ENCODE assay signal across 15 cellular contexts in the genomic region with DNA sequence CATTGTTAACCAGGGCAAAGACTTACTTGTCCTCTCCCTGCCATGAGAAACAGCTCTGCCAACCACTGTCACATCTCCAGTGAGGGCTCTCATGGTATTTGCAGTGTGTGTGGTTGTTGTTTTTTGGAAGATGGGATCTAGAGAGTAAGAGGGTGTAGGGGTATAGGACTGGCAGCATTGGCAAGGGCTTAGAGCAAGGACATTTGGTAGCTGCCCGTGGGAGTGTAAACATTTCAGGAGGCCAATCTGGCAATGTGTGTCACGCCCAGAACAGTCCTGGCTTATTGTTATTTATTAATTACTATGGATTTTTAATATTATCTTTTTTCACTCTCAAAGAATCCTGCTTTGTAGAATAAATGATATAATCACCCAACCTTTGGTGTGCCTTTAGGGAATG.
DNase-seq lines count a peak whose midpoint lies in the region; ATAC-seq and TF ChIP-seq lines count a peak whose summit lies in the region.
"Had no signal": no experiment of that assay in that cellular context is flagged by ENCODE, and none has a peak within 500 bp of the region (broad histone marks: within the 10 kb centered on the region; RNA-seq: fewer than 3 reads in every experiment).

No MANE protein-coding gene starts in this region.

- H2BK5ac ChIP-seq in neuronal stem cell (ENCODE audit: low read length): no peak overlapping the region

- DNase-seq in medulla oblongata (ENCODE audit: extremely low spot score) (peak; percentile 27), neuronal stem cell (ENCODE audit: low spot score) (no peak)
- DNase-seq in stimulated activated naive CD4-positive, alpha-beta T cell treated with Interleukin-2 at 50 U/mL for 16 hours (lab: John Stamatoyannopoulos, UW): no peak
- DNase-seq: activated CD4-positive, alpha-beta T cell treated with anti-CD3 and anti-CD28 coated beads, Interleukin-2, amount 50 U/mL, for 48 hours; DMS53; mesendoderm; NCI-H2081 treated with DMSO at 0.1 percent for 48 hours; right cardiac atrium had no signal

- H3K27me3 ChIP-seq in OCI-LY3 (ENCODE audit: low read depth, low read length): no peaks in the 10 kb centered on the region
- no peaks in the 10 kb centered on the region for H3K27me3 ChIP-seq in neuronal stem cell (ENCODE audit: control insufficient read depth in 3 of 3, insufficient read depth in 3 of 3, low read depth in 1 of 3, low read length in 3 of 3)
- H3K27me3 ChIP-seq: neutrophil had no signal

- no peak overlapping the region for H3K18ac ChIP-seq in neuronal stem cell (ENCODE audit: low read length)

- H3K27ac ChIP-seq in OCI-LY3 (ENCODE audit: low read length) (no peak overlapping the region), neuronal stem cell (replicated peaks; ENCODE audit: low read length) (no peak overlapping the region)
- H3K27ac ChIP-seq: neutrophil had no signal

- no peak overlapping the region for H3K4ac ChIP-seq in neuronal stem cell (ENCODE audit: low read length)

- no peak overlapping the region for H2AK5ac ChIP-seq in neuronal stem cell (ENCODE audit: low read depth, low read length)

- no peak overlapping the region for H3K4me3 ChIP-seq in OCI-LY3 (ENCODE audit: low read length)
- H3K4me3 ChIP-seq in neuronal stem cell (ENCODE audit: low read length in 2 of 2): no peak overlapping the region

- H3K79me1 ChIP-seq in neuronal stem cell (ENCODE audit: low read depth, low read length): no peaks in the 10 kb centered on the region

- H2AFZ ChIP-seq in OCI-LY3 (ENCODE audit: low read depth, low read length) (no peak overlapping the region), neuronal stem cell (ENCODE audit: low read length) (no peak overlapping the region)

- H2BK120ac ChIP-seq in neuronal stem cell (ENCODE audit: low read depth, low read length): no peak overlapping the region

- no peak overlapping the region for H3K14ac ChIP-seq in neuronal stem cell (ENCODE audit: low read length)

- H3K4me2 ChIP-seq in OCI-LY3 (ENCODE audit: low read length) (peak overlapping the region; percentile 38), neuronal stem cell (ENCODE audit: insufficient read depth, low read length, poor library complexity, severe bottlenecking) (no peak overlapping the region)

- H3K79me2 ChIP-seq in OCI-LY3 (ENCODE audit: low read length): no peaks in the 10 kb centered on the region

- H3K36me3 ChIP-seq in OCI-LY3 (replicated peaks; ENCODE audit: low read depth, low read length) (no peaks in the 10 kb centered on the region), neuronal stem cell (replicated peaks in 1 of 2; ENCODE audit: control insufficient read depth in 2 of 2, insufficient read depth in 2 of 2, low read length in 2 of 2) (no peaks in the 10 kb centered on the region)
- H3K36me3 ChIP-seq: neutrophil had no signal

- no peak overlapping the region for H2BK12ac ChIP-seq in neuronal stem cell (ENCODE audit: low read length)

- TF ChIP-seq CTCF in OCI-LY3 (IDR thresholded peaks at IDR 0.05; ENCODE audit: low read depth, low read length): no peak

- no peak overlapping the region for H2BK15ac ChIP-seq in neuronal stem cell (ENCODE audit: low read length)

- ATAC-seq in GM18511 (IDR thresholded peaks at IDR 0.05; ENCODE audit: unreplicated experiment) (peak; percentile 22), GM21619 (IDR thresholded peaks at IDR 0.05; ENCODE audit: unreplicated experiment) (peak; percentile 7), GM19463 (IDR thresholded peaks at IDR 0.05; ENCODE audit: unreplicated experiment) (no peak), GM21737 (IDR thresholded peaks at IDR 0.05; ENCODE audit: unreplicated experiment) (no peak)
- ATAC-seq: SK-N-SH treated with all-trans-retinoic acid at 6 μM for 48 hours had no signal

- no CpG with 5 or more reads among the region's 2 CpGs for WGBS in neuronal stem cell (ENCODE audit: extremely low coverage in 2 of 2, insufficient read length in 2 of 2, insufficient replicate concordance in 1 of 2), 2 donors

- no peak overlapping the region for H4K91ac ChIP-seq in neuronal stem cell (ENCODE audit: low read depth, low read length, poor library complexity)

- H3K4me1 ChIP-seq in OCI-LY3 (ENCODE audit: low read length): peaks cover 22% of the 10 kb centered on the region
- H3K4me1 ChIP-seq in neuronal stem cell (ENCODE audit: control insufficient read depth in 2 of 2, insufficient read depth in 1 of 2, low read depth in 1 of 2, low read length in 2 of 2): peaks cover 8 to 10% of the 10 kb centered on the region in 2 donors

- H4K8ac ChIP-seq in neuronal stem cell (ENCODE audit: low read depth, low read length): no peak overlapping the region

- no peak overlapping the region for H3K9ac ChIP-seq in OCI-LY3 (ENCODE audit: low read length)
- no peak overlapping the region for H3K9ac ChIP-seq in neuronal stem cell (ENCODE audit: low read depth, low read length, poor library complexity)

- H3K23ac ChIP-seq in neuronal stem cell (ENCODE audit: low read depth, low read length, poor library complexity): no peak overlapping the region

- no peaks in the 10 kb centered on the region for H3K9me3 ChIP-seq in OCI-LY3 (ENCODE audit: insufficient read depth, low read length)
- no peaks in the 10 kb centered on the region for H3K9me3 ChIP-seq in neuronal stem cell (replicated peaks in 1 of 2; ENCODE audit: control insufficient read depth in 2 of 2, insufficient read depth in 1 of 2, low read depth in 1 of 2, low read length in 2 of 2)
- H3K9me3 ChIP-seq: neutrophil had no signal

- H4K20me1 ChIP-seq in OCI-LY3 (ENCODE audit: insufficient read depth, low read length): no peaks in the 10 kb centered on the region

Comparison
In these comparisons a context has a peak if more than half of its experiments do, and no peak if none do; other contexts are left out.
1. ATAC-seq: peak in GM18511 (single experiment) and GM21619 (single experiment); none in GM19463 (single experiment) and GM21737 (single experiment).